In the genomic region with DNA sequence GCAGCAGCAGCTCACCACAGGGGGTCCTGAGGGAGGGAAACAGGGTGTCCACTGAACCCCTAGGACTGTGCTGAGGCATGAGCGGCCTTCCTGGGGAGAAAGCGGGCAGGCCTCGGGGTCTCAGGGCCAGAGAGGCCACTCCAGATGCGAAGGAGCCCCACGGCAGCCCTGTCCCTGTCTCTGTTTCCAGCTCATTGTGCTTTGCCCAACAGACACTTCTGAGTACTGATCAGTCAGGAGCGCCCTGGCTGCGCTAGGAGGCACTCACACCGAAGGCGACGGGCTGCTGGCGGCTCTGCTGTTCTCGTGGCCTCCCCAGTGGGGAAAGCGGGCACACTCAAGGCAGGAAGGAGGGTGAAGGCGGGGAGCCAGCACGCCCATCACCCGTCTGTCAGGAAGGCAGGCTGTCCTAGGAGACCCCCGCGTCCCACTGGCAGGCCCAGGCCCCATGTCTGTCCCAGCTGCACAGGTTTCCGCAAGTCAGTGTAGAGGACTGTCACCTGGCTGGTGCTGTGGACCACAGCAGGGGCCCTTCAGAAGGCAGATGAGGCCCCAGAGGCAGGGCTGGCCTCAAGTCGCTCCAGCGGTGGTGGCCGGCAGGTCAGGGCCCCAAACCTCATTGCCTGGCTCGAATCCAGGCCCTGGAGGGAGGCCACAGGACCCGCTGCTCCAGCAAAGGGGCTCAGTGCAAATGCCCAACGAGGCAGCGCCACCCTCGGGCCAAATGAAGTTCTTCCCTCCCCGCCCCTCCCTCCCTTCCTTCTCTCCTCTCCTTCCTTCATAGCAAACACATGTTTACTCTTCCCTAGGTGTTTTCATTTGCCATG, we compare ENCODE assay signal across 9 cellular contexts.
DNase-seq lines count a peak whose midpoint lies in the region; ATAC-seq and TF ChIP-seq lines count a peak whose summit lies in the region.
"Had no signal": no experiment of that assay in that cellular context is flagged by ENCODE, and none has a peak within 500 bp of the region (broad histone marks: within the 10 kb centered on the region; RNA-seq: fewer than 3 reads in every experiment).

No MANE protein-coding gene starts in this region.

- no peak for TF ChIP-seq CTCF in HEK293 (tag by site-specific recombination; IDR thresholded peaks at IDR 0.05)

- peak; percentile 62 for DNase-seq in NCI-H146 (lab: John Stamatoyannopoulos, UW)
- no peak for DNase-seq in NCI-H146 treated with DMSO at 0.1 percent for 48 hours (lab: John Stamatoyannopoulos, UW; ENCODE audit: unreplicated experiment)
- peak; percentile 62 for DNase-seq in RPMI8226
- DNase-seq in kidney tubule cell (ENCODE audit: low spot score): peak; percentile 32
- no peak for DNase-seq in effector memory CD4-positive, alpha-beta T cell
- no peak for DNase-seq in NCI-H510A treated with DMSO at 0.1 percent for 48 hours (lab: John Stamatoyannopoulos, UW)

- no peaks in the 10 kb centered on the region for H3K36me3 ChIP-seq in HEK293 (ENCODE audit: control insufficient read depth in 2 of 2, insufficient read depth in 1 of 2, low read length in 2 of 2)
- no peaks in the 10 kb centered on the region for H3K36me3 ChIP-seq in effector memory CD4-positive, alpha-beta T cell (ENCODE audit: control insufficient read depth, insufficient read depth, low read length)
- H3K36me3 ChIP-seq: thoracic aorta had no signal

- CTCF ChIA-PET in HEK293 (lab: Yijun Ruan, JAX): interaction anchor here (0.5 to 0.8 kb wide), 3 partner anchors 19 to 116 kb away, joined by 3 to 5 read pairs (median 5); no protein-coding TSS in a partner anchor

- H3K27me3 ChIP-seq in effector memory CD4-positive, alpha-beta T cell (replicated peaks; ENCODE audit: control insufficient read depth, insufficient read depth, low read length, poor library complexity, severe bottlenecking): no peaks in the 10 kb centered on the region

- POLR2A ChIA-PET in HEK293 (lab: Yijun Ruan, JAX): no interaction called here

- no peak for ATAC-seq in HG02884 (IDR thresholded peaks at IDR 0.05; ENCODE audit: unreplicated experiment)

- no peak overlapping the region for H3K27ac ChIP-seq in HEK293 (ENCODE audit: extremely low read depth, low read depth, low read length)
- H3K27ac ChIP-seq in effector memory CD4-positive, alpha-beta T cell (ENCODE audit: insufficient read depth, low read length, poor library complexity, severe bottlenecking): no peak overlapping the region
- H3K27ac ChIP-seq: thoracic aorta had no signal

- no peaks in the 10 kb centered on the region for H3K4me1 ChIP-seq in HEK293 (ENCODE audit: control insufficient read depth, insufficient read depth, low read length)
- no peaks in the 10 kb centered on the region for H3K4me1 ChIP-seq in effector memory CD4-positive, alpha-beta T cell (ENCODE audit: control insufficient read depth, insufficient read depth, low read length, poor library complexity, severe bottlenecking)

- no peaks in the 10 kb centered on the region for H3K9me3 ChIP-seq in HEK293 (ENCODE audit: control insufficient read depth, insufficient read depth, low read depth, low read length)
- H3K9me3 ChIP-seq in effector memory CD4-positive, alpha-beta T cell (ENCODE audit: control insufficient read depth, low read length): no peaks in the 10 kb centered on the region
- H3K9me3 ChIP-seq: thoracic aorta had no signal

- H3K4me3 ChIP-seq in HEK293 (ENCODE audit: low read depth, low read length): no peak overlapping the region
- H3K4me3 ChIP-seq in effector memory CD4-positive, alpha-beta T cell (ENCODE audit: insufficient read depth, low read depth, low read length, poor library complexity, severe bottlenecking): no peak overlapping the region
- H3K4me3 ChIP-seq: thoracic aorta had no signal

TF ChIP-seq in HEK293, 187 proteins besides CTCF, POLR2A, EP300 and RAD21:
- no peak for TF ChIP-seq ZNF391 (tag by site-specific recombination; IDR thresholded peaks at IDR 0.05; ENCODE audit: borderline replicate concordance, low read depth)
- peak; percentile 9; the same call in 1 of the 2 replicates for TF ChIP-seq ZIC2 (tag by site-specific recombination; IDR thresholded peaks at IDR 0.05)
- no peak for TF ChIP-seq ZNF311 (tag by site-specific recombination; IDR thresholded peaks at IDR 0.05; ENCODE audit: borderline replicate concordance)
- no peak for TF ChIP-seq ZNF549 (tag by site-specific recombination; IDR thresholded peaks at IDR 0.05)
- TF ChIP-seq ZNF341 (tag by site-specific recombination; IDR thresholded peaks at IDR 0.05; ENCODE audit: low read depth): peak; percentile 32

Comparison
In these comparisons a context has a peak if more than half of its experiments do, and no peak if none do; other contexts are left out.
1. DNase-seq: peak in NCI-H146 (single experiment), RPMI8226 (single experiment) and kidney tubule cell (single experiment); none in NCI-H146 treated with DMSO at 0.1 percent for 48 hours (single experiment), effector memory CD4-positive, alpha-beta T cell (0 of 3) and NCI-H510A treated with DMSO at 0.1 percent for 48 hours (single experiment).